ENCODE assay signal across 2 cellular contexts in the genomic region with DNA sequence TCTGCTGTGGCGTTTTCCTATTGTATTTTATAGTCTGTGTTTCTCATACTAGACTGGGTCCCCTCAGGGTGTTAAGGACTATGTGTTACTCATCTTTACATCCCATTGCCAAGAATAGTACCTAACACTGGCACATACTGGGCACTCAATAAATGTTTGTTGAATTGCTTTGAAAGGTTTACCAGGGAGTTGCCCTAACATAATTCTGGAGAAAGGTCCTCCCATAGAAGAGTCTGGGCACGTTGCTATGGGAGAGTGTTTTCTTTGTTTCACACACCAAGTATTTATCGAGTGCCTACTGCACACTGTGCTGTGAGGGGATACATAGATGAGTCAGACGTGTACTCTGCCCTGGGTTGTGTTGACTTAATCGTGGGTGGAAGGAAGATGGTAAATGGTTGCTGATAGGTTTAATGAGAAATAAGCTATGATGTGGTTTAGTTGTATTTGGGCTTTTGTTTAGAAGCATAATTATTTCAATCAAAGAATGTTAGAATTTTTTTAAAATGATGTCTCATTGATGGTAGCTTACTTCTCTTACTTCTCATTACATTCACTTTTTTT.
A peak's percentile ranks its signal among the peaks of the same experiment; 100 is the strongest.
TF ChIP-seq lines count a peak whose summit lies in the region.

No MANE protein-coding gene starts in this region.

TF ChIP-seq in GM23338, 12 proteins besides CTCF, POLR2A, EP300 and RAD21 (continues in another document):
- TF ChIP-seq, protein P1, sequence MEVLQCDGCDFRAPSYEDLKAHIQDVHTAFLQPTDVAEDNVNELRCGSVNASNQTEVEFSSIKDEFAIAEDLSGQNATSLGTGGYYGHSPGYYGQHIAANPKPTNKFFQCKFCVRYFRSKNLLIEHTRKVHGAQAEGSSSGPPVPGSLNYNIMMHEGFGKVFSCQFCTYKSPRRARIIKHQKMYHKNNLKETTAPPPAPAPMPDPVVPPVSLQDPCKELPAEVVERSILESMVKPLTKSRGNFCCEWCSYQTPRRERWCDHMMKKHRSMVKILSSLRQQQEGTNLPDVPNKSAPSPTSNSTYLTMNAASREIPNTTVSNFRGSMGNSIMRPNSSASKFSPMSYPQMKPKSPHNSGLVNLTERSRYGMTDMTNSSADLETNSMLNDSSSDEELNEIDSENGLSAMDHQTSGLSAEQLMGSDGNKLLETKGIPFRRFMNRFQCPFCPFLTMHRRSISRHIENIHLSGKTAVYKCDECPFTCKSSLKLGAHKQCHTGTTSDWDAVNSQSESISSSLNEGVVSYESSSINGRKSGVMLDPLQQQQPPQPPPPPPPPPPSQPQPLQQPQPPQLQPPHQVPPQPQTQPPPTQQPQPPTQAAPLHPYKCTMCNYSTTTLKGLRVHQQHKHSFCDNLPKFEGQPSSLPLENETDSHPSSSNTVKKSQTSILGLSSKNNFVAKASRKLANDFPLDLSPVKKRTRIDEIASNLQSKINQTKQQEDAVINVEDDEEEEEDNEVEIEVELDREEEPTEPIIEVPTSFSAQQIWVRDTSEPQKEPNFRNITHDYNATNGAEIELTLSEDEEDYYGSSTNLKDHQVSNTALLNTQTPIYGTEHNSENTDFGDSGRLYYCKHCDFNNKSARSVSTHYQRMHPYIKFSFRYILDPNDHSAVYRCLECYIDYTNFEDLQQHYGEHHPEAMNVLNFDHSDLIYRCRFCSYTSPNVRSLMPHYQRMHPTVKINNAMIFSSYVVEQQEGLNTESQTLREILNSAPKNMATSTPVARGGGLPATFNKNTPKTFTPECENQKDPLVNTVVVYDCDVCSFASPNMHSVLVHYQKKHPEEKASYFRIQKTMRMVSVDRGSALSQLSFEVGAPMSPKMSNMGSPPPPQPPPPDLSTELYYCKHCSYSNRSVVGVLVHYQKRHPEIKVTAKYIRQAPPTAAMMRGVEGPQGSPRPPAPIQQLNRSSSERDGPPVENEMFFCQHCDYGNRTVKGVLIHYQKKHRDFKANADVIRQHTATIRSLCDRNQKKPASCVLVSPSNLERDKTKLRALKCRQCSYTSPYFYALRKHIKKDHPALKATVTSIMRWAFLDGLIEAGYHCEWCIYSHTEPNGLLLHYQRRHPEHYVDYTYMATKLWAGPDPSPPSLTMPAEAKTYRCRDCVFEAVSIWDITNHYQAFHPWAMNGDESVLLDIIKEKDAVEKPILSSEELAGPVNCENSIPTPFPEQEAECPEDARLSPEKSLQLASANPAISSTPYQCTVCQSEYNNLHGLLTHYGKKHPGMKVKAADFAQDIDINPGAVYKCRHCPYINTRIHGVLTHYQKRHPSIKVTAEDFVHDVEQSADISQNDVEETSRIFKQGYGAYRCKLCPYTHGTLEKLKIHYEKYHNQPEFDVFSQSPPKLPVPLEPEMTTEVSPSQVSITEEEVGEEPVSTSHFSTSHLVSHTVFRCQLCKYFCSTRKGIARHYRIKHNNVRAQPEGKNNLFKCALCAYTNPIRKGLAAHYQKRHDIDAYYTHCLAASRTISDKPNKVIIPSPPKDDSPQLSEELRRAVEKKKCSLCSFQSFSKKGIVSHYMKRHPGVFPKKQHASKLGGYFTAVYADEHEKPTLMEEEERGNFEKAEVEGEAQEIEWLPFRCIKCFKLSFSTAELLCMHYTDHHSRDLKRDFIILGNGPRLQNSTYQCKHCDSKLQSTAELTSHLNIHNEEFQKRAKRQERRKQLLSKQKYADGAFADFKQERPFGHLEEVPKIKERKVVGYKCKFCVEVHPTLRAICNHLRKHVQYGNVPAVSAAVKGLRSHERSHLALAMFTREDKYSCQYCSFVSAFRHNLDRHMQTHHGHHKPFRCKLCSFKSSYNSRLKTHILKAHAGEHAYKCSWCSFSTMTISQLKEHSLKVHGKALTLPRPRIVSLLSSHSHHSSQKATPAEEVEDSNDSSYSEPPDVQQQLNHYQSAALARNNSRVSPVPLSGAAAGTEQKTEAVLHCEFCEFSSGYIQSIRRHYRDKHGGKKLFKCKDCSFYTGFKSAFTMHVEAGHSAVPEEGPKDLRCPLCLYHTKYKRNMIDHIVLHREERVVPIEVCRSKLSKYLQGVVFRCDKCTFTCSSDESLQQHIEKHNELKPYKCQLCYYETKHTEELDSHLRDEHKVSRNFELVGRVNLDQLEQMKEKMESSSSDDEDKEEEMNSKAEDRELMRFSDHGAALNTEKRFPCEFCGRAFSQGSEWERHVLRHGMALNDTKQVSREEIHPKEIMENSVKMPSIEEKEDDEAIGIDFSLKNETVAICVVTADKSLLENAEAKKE (CRISPR knock-in tag; IDR thresholded peaks at IDR 0.05) = no peak
- TF ChIP-seq ZNF331 (CRISPR knock-in tag; IDR thresholded peaks at IDR 0.05; ENCODE audit: low read depth) (no peak), STAT1 (IDR thresholded peaks at IDR 0.05; ENCODE audit: unreplicated experiment) (no peak), POLR2AphosphoS5 (IDR thresholded peaks at IDR 0.05; ENCODE audit: low read depth) (no peak), ZNF114 (CRISPR knock-in tag; IDR thresholded peaks at IDR 0.05) (no peak), EZH2 (IDR thresholded peaks at IDR 0.05; ENCODE audit: low read depth, unreplicated experiment) (no peak), CREB1 (CRISPR knock-in tag; IDR thresholded peaks at IDR 0.05; ENCODE audit: low read depth) (no peak), JUNB (IDR thresholded peaks at IDR 0.05; ENCODE audit: unreplicated experiment) (no peak)
- TF ChIP-seq, protein P2, sequence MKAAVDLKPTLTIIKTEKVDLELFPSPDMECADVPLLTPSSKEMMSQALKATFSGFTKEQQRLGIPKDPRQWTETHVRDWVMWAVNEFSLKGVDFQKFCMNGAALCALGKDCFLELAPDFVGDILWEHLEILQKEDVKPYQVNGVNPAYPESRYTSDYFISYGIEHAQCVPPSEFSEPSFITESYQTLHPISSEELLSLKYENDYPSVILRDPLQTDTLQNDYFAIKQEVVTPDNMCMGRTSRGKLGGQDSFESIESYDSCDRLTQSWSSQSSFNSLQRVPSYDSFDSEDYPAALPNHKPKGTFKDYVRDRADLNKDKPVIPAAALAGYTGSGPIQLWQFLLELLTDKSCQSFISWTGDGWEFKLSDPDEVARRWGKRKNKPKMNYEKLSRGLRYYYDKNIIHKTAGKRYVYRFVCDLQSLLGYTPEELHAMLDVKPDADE (IDR thresholded peaks at IDR 0.05) = no peak

TF ChIP-seq in K562, 482 proteins besides CTCF, POLR2A, EP300 and RAD21:
- TF ChIP-seq, protein P3, sequence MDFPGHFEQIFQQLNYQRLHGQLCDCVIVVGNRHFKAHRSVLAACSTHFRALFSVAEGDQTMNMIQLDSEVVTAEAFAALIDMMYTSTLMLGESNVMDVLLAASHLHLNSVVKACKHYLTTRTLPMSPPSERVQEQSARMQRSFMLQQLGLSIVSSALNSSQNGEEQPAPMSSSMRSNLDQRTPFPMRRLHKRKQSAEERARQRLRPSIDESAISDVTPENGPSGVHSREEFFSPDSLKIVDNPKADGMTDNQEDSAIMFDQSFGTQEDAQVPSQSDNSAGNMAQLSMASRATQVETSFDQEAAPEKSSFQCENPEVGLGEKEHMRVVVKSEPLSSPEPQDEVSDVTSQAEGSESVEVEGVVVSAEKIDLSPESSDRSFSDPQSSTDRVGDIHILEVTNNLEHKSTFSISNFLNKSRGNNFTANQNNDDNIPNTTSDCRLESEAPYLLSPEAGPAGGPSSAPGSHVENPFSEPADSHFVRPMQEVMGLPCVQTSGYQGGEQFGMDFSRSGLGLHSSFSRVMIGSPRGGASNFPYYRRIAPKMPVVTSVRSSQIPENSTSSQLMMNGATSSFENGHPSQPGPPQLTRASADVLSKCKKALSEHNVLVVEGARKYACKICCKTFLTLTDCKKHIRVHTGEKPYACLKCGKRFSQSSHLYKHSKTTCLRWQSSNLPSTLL (IDR thresholded peaks at IDR 0.05) = no peak
- TF ChIP-seq EGR1 (conservative IDR thresholded peaks at IDR 0.05) (peak; percentile 88), DPF2 (IDR thresholded peaks at IDR 0.05) (peak; percentile 31; the same call in 1 of the 2 replicates), POLR3A (IDR thresholded peaks at IDR 0.05; ENCODE audit: borderline replicate concordance, extremely low read depth, insufficient read depth, insufficient read length) (no peak), ZKSCAN8 (CRISPR knock-in tag; IDR thresholded peaks at IDR 0.05) (peak; percentile 60; the same call in 1 of the 2 replicates), TEAD4 (IDR thresholded peaks at IDR 0.05; ENCODE audit: low read length) (no peak), TEAD4 (CRISPR knock-in tag; IDR thresholded peaks at IDR 0.05; ENCODE audit: borderline replicate concordance) (no peak), ZNF780A (CRISPR knock-in tag; IDR thresholded peaks at IDR 0.05) (no peak), RFX1 (IDR thresholded peaks at IDR 0.05) (peak; percentile 30; the same call in 1 of the 2 replicates), CBFB (CRISPR knock-in tag; IDR thresholded peaks at IDR 0.05) (no peak), SMARCE1 (IDR thresholded peaks at IDR 0.05) (0 out of 2 replicates have a peak, but pooled peaks have one; percentile 22), KDM1A (IDR thresholded peaks at IDR 0.05) (peak in 1 of 2 experiments; percentile 52; a peak in 1 of 4 replicates), ARID1B (IDR thresholded peaks at IDR 0.05) (peak; percentile 23; the same call in 1 of the 2 replicates), JUND (IDR thresholded peaks at IDR 0.05; ENCODE audit: borderline replicate concordance, low read depth, low read length) (peak; percentile 41; the same call in 1 of the 2 replicates), JUND (tag; IDR thresholded peaks at IDR 0.05; ENCODE audit: borderline replicate concordance, low read depth, low read length) (no peak), ZBTB8A (IDR thresholded peaks at IDR 0.05; ENCODE audit: partially characterized antibody) (no peak), BMI1 (IDR thresholded peaks at IDR 0.05; ENCODE audit: low read length) (no peak)
- TF ChIP-seq, protein P4, sequence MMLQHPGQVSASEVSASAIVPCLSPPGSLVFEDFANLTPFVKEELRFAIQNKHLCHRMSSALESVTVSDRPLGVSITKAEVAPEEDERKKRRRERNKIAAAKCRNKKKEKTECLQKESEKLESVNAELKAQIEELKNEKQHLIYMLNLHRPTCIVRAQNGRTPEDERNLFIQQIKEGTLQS (IDR thresholded peaks at IDR 0.05) = peak; percentile 40; the same call in 1 of the 2 replicates
- TF ChIP-seq, protein P4 (CRISPR knock-in tag; conservative IDR thresholded peaks at IDR 0.05) = no peak
- TF ChIP-seq, protein P5, sequence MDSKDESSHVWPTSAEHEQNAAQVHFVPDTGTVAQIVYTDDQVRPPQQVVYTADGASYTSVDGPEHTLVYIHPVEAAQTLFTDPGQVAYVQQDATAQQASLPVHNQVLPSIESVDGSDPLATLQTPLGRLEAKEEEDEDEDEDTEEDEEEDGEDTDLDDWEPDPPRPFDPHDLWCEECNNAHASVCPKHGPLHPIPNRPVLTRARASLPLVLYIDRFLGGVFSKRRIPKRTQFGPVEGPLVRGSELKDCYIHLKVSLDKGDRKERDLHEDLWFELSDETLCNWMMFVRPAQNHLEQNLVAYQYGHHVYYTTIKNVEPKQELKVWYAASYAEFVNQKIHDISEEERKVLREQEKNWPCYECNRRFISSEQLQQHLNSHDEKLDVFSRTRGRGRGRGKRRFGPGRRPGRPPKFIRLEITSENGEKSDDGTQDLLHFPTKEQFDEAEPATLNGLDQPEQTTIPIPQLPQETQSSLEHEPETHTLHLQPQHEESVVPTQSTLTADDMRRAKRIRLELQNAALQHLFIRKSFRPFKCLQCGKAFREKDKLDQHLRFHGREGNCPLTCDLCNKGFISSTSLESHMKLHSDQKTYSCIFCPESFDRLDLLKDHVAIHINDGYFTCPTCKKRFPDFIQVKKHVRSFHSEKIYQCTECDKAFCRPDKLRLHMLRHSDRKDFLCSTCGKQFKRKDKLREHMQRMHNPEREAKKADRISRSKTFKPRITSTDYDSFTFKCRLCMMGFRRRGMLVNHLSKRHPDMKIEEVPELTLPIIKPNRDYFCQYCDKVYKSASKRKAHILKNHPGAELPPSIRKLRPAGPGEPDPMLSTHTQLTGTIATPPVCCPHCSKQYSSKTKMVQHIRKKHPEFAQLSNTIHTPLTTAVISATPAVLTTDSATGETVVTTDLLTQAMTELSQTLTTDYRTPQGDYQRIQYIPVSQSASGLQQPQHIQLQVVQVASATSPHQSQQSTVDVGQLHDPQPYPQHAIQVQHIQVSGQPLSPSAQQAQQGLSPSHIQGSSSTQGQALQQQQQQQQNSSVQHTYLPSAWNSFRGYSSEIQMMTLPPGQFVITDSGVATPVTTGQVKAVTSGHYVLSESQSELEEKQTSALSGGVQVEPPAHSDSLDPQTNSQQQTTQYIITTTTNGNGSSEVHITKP (IDR thresholded peaks at IDR 0.05; ENCODE audit: partially characterized antibody) = no peak
- TF ChIP-seq, protein P6, sequence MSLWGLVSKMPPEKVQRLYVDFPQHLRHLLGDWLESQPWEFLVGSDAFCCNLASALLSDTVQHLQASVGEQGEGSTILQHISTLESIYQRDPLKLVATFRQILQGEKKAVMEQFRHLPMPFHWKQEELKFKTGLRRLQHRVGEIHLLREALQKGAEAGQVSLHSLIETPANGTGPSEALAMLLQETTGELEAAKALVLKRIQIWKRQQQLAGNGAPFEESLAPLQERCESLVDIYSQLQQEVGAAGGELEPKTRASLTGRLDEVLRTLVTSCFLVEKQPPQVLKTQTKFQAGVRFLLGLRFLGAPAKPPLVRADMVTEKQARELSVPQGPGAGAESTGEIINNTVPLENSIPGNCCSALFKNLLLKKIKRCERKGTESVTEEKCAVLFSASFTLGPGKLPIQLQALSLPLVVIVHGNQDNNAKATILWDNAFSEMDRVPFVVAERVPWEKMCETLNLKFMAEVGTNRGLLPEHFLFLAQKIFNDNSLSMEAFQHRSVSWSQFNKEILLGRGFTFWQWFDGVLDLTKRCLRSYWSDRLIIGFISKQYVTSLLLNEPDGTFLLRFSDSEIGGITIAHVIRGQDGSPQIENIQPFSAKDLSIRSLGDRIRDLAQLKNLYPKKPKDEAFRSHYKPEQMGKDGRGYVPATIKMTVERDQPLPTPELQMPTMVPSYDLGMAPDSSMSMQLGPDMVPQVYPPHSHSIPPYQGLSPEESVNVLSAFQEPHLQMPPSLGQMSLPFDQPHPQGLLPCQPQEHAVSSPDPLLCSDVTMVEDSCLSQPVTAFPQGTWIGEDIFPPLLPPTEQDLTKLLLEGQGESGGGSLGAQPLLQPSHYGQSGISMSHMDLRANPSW (CRISPR knock-in tag; IDR thresholded peaks at IDR 0.05) = no peak
TF ChIP-seq in K562: peak in this region for 9.
